ENCODE assay signal across 15 cellular contexts in genomic region chr1:75672108-75672507, GRCh38.
"Had no signal": no experiment of that assay in that cellular context is flagged by ENCODE, and none has a peak within 500 bp of the region (broad histone marks: within the 10 kb centered on the region; RNA-seq: fewer than 3 reads in every experiment).

No MANE protein-coding gene starts in this region.

- H3K27ac ChIP-seq: brain microvascular endothelial cell, esophagus muscularis mucosa, skin epidermis, tibial artery, vagina had no signal

- DNase-seq: activated CD4-positive, alpha-beta T cell treated with anti-CD3 and anti-CD28 coated beads for 1 hour; activated CD4-positive, alpha-beta T cell treated with anti-CD3 and anti-CD28 coated beads, Interleukin-2, amount 50 U/mL, for 48 hours; activated CD8-positive, alpha-beta memory T cell treated with anti-CD3 and anti-CD28 coated beads, Interleukin-2, amount 10 ng/mL, durations not matched to agents 7 days and 5 days; activated gamma-delta T cell treated with Interleukin-2 at 50 U/mL for 16 hours; activated naive CD8-positive, alpha-beta T cell treated with anti-CD3 and anti-CD28 coated beads for 36 hours; activated T-cell treated with anti-CD3 and anti-CD28 coated beads, Interleukin-2, amount 50 U/mL, for 24 hours; cerebellar nuclear complex; glutamatergic neuron; tibial artery had no signal

- H3K4me1 ChIP-seq: tibial artery, vagina had no signal

- H3K36me3 Mint-ChIP-seq: activated CD8-positive, alpha-beta memory T cell treated with anti-CD3 and anti-CD28 coated beads, Interleukin-2, amount 10 ng/mL, durations not matched to agents 7 days and 5 days; activated naive CD8-positive, alpha-beta T cell treated with anti-CD3 and anti-CD28 coated beads for 36 hours had no signal

- ATAC-seq: activated CD8-positive, alpha-beta memory T cell treated with anti-CD3 and anti-CD28 coated beads, Interleukin-2, amount 10 ng/mL, durations not matched to agents 7 days and 5 days had no signal

- H3K9me3 ChIP-seq: esophagus muscularis mucosa, tibial artery, vagina had no signal

- H3K9me3 Mint-ChIP-seq: activated naive CD8-positive, alpha-beta T cell treated with anti-CD3 and anti-CD28 coated beads for 36 hours; activated T-cell treated with anti-CD3 and anti-CD28 coated beads, Interleukin-2, amount 50 U/mL, for 24 hours had no signal

- H3K36me3 ChIP-seq: brain microvascular endothelial cell, esophagus muscularis mucosa, tibial artery, vagina had no signal

- H3K4me3 Mint-ChIP-seq: activated CD8-positive, alpha-beta memory T cell treated with anti-CD3 and anti-CD28 coated beads, Interleukin-2, amount 10 ng/mL, durations not matched to agents 7 days and 5 days; activated naive CD8-positive, alpha-beta T cell treated with anti-CD3 and anti-CD28 coated beads for 36 hours; activated T-cell treated with anti-CD3 and anti-CD28 coated beads, Interleukin-2, amount 50 U/mL, for 24 hours; dendritic cell treated with granulocyte-macrophage colony-stimulating factor and Interleukin-4, amounts not matched to agents 40 ng/mL and 50 ng/mL, for 4 days; natural killer cell treated with Interleukin-12 subunit alpha and Interleukin-12 subunit beta and Interleukin-15 and Interleukin-18, amount 100 ng/mL, for 72 hours had no signal

- H3K27me3 Mint-ChIP-seq: activated CD8-positive, alpha-beta memory T cell treated with anti-CD3 and anti-CD28 coated beads, Interleukin-2, amount 10 ng/mL, durations not matched to agents 7 days and 5 days; activated T-cell treated with anti-CD3 and anti-CD28 coated beads, Interleukin-2, amount 50 U/mL, for 24 hours; dendritic cell treated with granulocyte-macrophage colony-stimulating factor and Interleukin-4, amounts not matched to agents 40 ng/mL and 50 ng/mL, for 4 days had no signal

- H3K4me3 ChIP-seq: esophagus muscularis mucosa, skin epidermis, tibial artery, vagina had no signal

- H3K27me3 ChIP-seq: brain microvascular endothelial cell, esophagus muscularis mucosa, tibial artery, vagina had no signal

- H3K27ac Mint-ChIP-seq: activated CD8-positive, alpha-beta memory T cell treated with anti-CD3 and anti-CD28 coated beads, Interleukin-2, amount 10 ng/mL, durations not matched to agents 7 days and 5 days; activated naive CD8-positive, alpha-beta T cell treated with anti-CD3 and anti-CD28 coated beads for 36 hours; activated T-cell treated with anti-CD3 and anti-CD28 coated beads, Interleukin-2, amount 50 U/mL, for 24 hours; dendritic cell treated with granulocyte-macrophage colony-stimulating factor and Interleukin-4, amounts not matched to agents 40 ng/mL and 50 ng/mL, for 4 days; natural killer cell treated with Interleukin-12 subunit alpha and Interleukin-12 subunit beta and Interleukin-15 and Interleukin-18, amount 100 ng/mL, for 72 hours had no signal

- H3K4me1 Mint-ChIP-seq: activated CD8-positive, alpha-beta memory T cell treated with anti-CD3 and anti-CD28 coated beads, Interleukin-2, amount 10 ng/mL, durations not matched to agents 7 days and 5 days; activated naive CD8-positive, alpha-beta T cell treated with anti-CD3 and anti-CD28 coated beads for 36 hours had no signal
